24 cellular contexts compared by ENCODE assay signal in the genomic region with DNA sequence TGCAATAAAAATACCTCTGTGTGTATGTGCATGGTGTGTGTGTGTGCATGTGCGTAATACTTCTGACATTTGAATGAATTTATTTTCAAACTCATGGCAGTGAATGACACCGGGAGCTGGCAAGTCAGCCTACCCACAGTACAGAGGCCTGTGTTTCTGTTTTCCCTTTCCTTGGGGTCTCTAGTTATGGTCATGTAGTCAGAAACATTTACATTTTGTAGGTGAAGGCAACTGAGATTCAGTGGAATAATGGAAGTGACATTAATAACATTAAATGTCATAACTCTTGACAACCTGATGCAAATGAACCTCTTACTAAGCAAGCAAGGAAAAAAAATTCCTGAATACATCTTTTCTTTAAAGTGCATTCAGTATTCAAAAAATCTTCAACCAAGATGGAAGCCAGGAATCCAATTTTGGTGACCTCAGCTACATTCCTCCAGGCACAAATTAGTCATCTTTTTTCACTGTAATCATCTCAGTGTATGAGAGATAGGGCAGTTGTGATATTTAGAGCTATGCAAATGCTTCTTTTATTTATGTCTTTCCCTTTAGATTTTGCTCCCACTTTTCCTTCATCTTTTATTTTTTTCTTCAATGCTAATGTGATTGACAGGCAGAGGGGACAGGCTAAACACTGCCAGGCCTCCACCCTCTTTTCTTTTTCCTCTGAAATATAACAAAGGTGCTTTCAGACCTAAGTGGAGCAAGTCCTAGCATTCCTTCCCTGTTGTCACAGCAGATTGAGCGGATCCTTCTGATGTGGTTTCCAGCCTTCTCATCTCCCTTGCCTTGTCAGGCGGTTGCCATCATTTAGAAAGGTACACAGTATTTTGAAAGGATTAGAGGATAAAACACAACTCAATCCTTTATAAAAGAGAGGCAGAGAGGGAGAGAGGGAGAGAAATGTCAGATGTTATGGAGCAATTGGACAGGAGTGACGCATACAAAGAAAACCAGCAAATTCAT.
DNase-seq lines count a peak whose midpoint lies in the region; ATAC-seq and TF ChIP-seq lines count a peak whose summit lies in the region.
"Had no signal": no experiment of that assay in that cellular context is flagged by ENCODE, and none has a peak within 500 bp of the region (broad histone marks: within the 10 kb centered on the region; RNA-seq: fewer than 3 reads in every experiment).

No MANE protein-coding gene starts in this region.

- no peak for TF ChIP-seq EP300 in upper lobe of left lung (IDR thresholded peaks at IDR 0.05)

- DNase-seq in A172 (ENCODE audit: low spot score) (peak; percentile 32), M059J (ENCODE audit: low read depth) (peak; percentile 80), endodermal cell (no peak), nephron progenitor cell (no peak), left ventricle myocardium superior (no peak), upper lobe of left lung (no peak), DMS79 (lab: John Stamatoyannopoulos, UW) (no peak), D341Med (ENCODE audit: low spot score) (no peak)
- DNase-seq: activated CD4-positive, CD25-positive, alpha-beta regulatory T cell treated with anti-CD3 and anti-CD28 coated beads, Interleukin-2, amount 50 U/mL, for 72 hours; activated CD8-positive, alpha-beta T cell treated with anti-CD3 and anti-CD28 coated beads for 36 hours; activated gamma-delta T cell; activated naive CD8-positive, alpha-beta T cell treated with anti-CD3 and anti-CD28 coated beads, Interleukin-2, amount 50 U/mL, for 24 hours; brain microvascular endothelial cell; colonic mucosa; heart right ventricle; MV-4-11; NCI-H1694 treated with DMSO at 0.1 percent for 48 hours; NCI-H69; right cardiac atrium; thyroid gland had no signal

- ATAC-seq in left ventricle myocardium superior, result no peak
- no peak for ATAC-seq in upper lobe of left lung (ENCODE audit: low FRiP score in 2 of 2)
- ATAC-seq: A549; activated CD8-positive, alpha-beta T cell treated with anti-CD3 and anti-CD28 coated beads for 36 hours; activated naive CD8-positive, alpha-beta T cell treated with anti-CD3 and anti-CD28 coated beads, Interleukin-2, amount 50 U/mL, for 24 hours; heart right ventricle; K562; right cardiac atrium had no signal

- H3K27ac Mint-ChIP-seq in endodermal cell, result no peak overlapping the region
- H3K27ac Mint-ChIP-seq in nephron progenitor cell, result peak overlapping the region; percentile 24
- H3K27ac Mint-ChIP-seq: activated CD8-positive, alpha-beta T cell treated with anti-CD3 and anti-CD28 coated beads for 36 hours; activated naive CD8-positive, alpha-beta T cell treated with anti-CD3 and anti-CD28 coated beads, Interleukin-2, amount 50 U/mL, for 24 hours; stimulated activated naive CD8-positive, alpha-beta T cell treated with anti-CD3 and anti-CD28 coated beads, Interleukin-15, Interleukin-2, amounts not matched to agents 100 ng/mL and 50 ng/mL, for 24 hours had no signal

- H3K4me1 Mint-ChIP-seq in endodermal cell (peaks cover 9% of the 10 kb centered on the region), nephron progenitor cell (peaks cover 16% of the 10 kb centered on the region)
- H3K4me1 Mint-ChIP-seq: activated naive CD8-positive, alpha-beta T cell treated with anti-CD3 and anti-CD28 coated beads, Interleukin-2, amount 50 U/mL, for 24 hours had no signal

- H3K9me3 ChIP-seq in endodermal cell (ENCODE audit: control insufficient read depth, low read length) (peaks cover 2% of the 10 kb centered on the region), upper lobe of left lung (no peaks in the 10 kb centered on the region)
- H3K9me3 ChIP-seq: A549, colonic mucosa, thyroid gland had no signal

- no peak overlapping the region for H3K4me3 ChIP-seq in endodermal cell (ENCODE audit: low read length)
- no peak overlapping the region for H3K4me3 ChIP-seq in upper lobe of left lung
- H3K4me3 ChIP-seq: A549, BLaER1, colonic mucosa, heart right ventricle, K562, thyroid gland had no signal

- no peak overlapping the region for H3K4me3 Mint-ChIP-seq in endodermal cell
- H3K4me3 Mint-ChIP-seq in nephron progenitor cell, result no peak overlapping the region
- H3K4me3 Mint-ChIP-seq: activated CD8-positive, alpha-beta T cell treated with anti-CD3 and anti-CD28 coated beads for 36 hours; activated naive CD8-positive, alpha-beta T cell treated with anti-CD3 and anti-CD28 coated beads, Interleukin-2, amount 50 U/mL, for 24 hours; stimulated activated naive CD8-positive, alpha-beta T cell treated with anti-CD3 and anti-CD28 coated beads, Interleukin-15, Interleukin-2, amounts not matched to agents 100 ng/mL and 50 ng/mL, for 24 hours had no signal

- H3K27ac ChIP-seq in endodermal cell (ENCODE audit: low read depth, low read length), result peak overlapping the region; percentile 18
- no peak overlapping the region for H3K27ac ChIP-seq in upper lobe of left lung
- H3K27ac ChIP-seq: A549, BLaER1, brain microvascular endothelial cell, colonic mucosa, heart right ventricle, thyroid gland had no signal

- TF ChIP-seq CTCF in endodermal cell (conservative IDR thresholded peaks at IDR 0.05), result no peak
- TF ChIP-seq CTCF in nephron progenitor cell (IDR thresholded peaks at IDR 0.05), result no peak
- no peak for TF ChIP-seq CTCF in upper lobe of left lung (IDR thresholded peaks at IDR 0.05)

- 90 to 92% methylated on average over 2 to 4 of the region's 5 CpGs for WGBS in endodermal cell (ENCODE audit: insufficient coverage in 1 of 2, insufficient read length in 1 of 2), 2 experiments
- 80 to 95% methylated on average over 5 of the region's 5 CpGs for WGBS in upper lobe of left lung, 2 donors

- intact Hi-C loops in left ventricle myocardium superior (cut with micrococcal nuclease), result no loop called here

- H3K9me3 Mint-ChIP-seq in endodermal cell, result peaks cover 8% of the 10 kb centered on the region
- peaks cover 35% of the 10 kb centered on the region for H3K9me3 Mint-ChIP-seq in nephron progenitor cell

- no peak overlapping the region for H3K9ac ChIP-seq in endodermal cell (ENCODE audit: extremely low read depth, low read length, poor library complexity, severe bottlenecking)
- H3K9ac ChIP-seq: BLaER1 had no signal

- H3K4me1 ChIP-seq in endodermal cell (ENCODE audit: control insufficient read depth, insufficient read depth, low read length) (no peaks in the 10 kb centered on the region), upper lobe of left lung (no peaks in the 10 kb centered on the region)
- H3K4me1 ChIP-seq: A549, colonic mucosa, heart right ventricle, thyroid gland had no signal

- H3K27me3 ChIP-seq in endodermal cell (ENCODE audit: control insufficient read depth, insufficient read depth, low read length, poor library complexity, severe bottlenecking), result no peaks in the 10 kb centered on the region
- no peaks in the 10 kb centered on the region for H3K27me3 ChIP-seq in upper lobe of left lung
- H3K27me3 ChIP-seq: BLaER1, brain microvascular endothelial cell, colonic mucosa, heart right ventricle, thyroid gland had no signal

- TF ChIP-seq POLR2A in upper lobe of left lung (IDR thresholded peaks at IDR 0.05), result no peak

- H3K36me3 ChIP-seq in endodermal cell (ENCODE audit: control insufficient read depth, insufficient read depth, low read length) (no peaks in the 10 kb centered on the region), upper lobe of left lung (no peaks in the 10 kb centered on the region)
- H3K36me3 ChIP-seq: BLaER1, brain microvascular endothelial cell, colonic mucosa, heart right ventricle, thyroid gland had no signal

- H3K36me3 Mint-ChIP-seq in endodermal cell (ENCODE audit: low read depth) (no peaks in the 10 kb centered on the region), nephron progenitor cell (ENCODE audit: low read depth) (peaks cover 16% of the 10 kb centered on the region)

- H3K27me3 Mint-ChIP-seq in endodermal cell (ENCODE audit: insufficient read depth) (no peaks in the 10 kb centered on the region), nephron progenitor cell (ENCODE audit: low read depth, poor library complexity) (no peaks in the 10 kb centered on the region)
- H3K27me3 Mint-ChIP-seq: activated CD8-positive, alpha-beta T cell treated with anti-CD3 and anti-CD28 coated beads for 36 hours; activated naive CD8-positive, alpha-beta T cell treated with anti-CD3 and anti-CD28 coated beads, Interleukin-2, amount 50 U/mL, for 24 hours; stimulated activated naive CD8-positive, alpha-beta T cell treated with anti-CD3 and anti-CD28 coated beads, Interleukin-15, Interleukin-2, amounts not matched to agents 100 ng/mL and 50 ng/mL, for 24 hours had no signal

Comparison
In these comparisons a context has a peak if more than half of its experiments do, and no peak if none do; other contexts are left out.
1. DNase-seq: peak in A172 (single experiment) and M059J (single experiment); none in endodermal cell (single experiment), nephron progenitor cell (single experiment), left ventricle myocardium superior (single experiment), upper lobe of left lung (0 of 2), DMS79 (single experiment) and D341Med (single experiment).